ENCODE assay signal across 18 cellular contexts in the genomic region with DNA sequence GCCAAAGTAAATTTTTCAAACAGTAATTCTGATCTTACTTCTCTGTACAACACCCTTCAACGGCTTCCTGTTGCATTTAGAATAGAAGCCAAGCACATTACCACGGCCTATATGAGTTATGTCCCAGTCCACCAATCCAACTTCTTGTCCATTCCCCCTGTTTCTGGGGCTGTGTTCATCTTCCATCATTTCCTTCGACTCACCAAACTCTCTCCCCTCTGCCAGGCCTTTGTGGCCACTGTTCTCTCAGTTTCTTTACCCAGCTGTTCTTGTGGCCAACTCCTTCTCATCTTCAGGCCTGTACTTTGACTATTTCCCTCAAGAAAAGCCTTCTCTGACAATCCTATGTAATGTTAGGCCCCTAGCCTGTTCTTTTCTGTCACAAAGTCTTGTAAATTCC.
DNase-seq lines count a peak whose midpoint lies in the region; ATAC-seq, FAIRE-seq and TF ChIP-seq lines count a peak whose summit lies in the region.
"Had no signal": no experiment of that assay in that cellular context is flagged by ENCODE, and none has a peak within 500 bp of the region (broad histone marks: within the 10 kb centered on the region; RNA-seq: fewer than 3 reads in every experiment).

No MANE protein-coding gene starts in this region.

- no peak overlapping the region for H3K4me3 ChIP-seq in GM23338
- H3K4me3 ChIP-seq in SJCRH30: no peak overlapping the region
- no peak overlapping the region for H3K4me3 ChIP-seq in SK-N-SH (ENCODE audit: low read depth in 2 of 2, low read length in 1 of 2)
- no peak overlapping the region for H3K4me3 ChIP-seq in mucosa of descending colon
- H3K4me3 ChIP-seq in kidney (ENCODE audit: low read length in 2 of 2): no peak overlapping the region
- H3K4me3 ChIP-seq: HAP-1 had no signal

- no peaks in the 10 kb centered on the region for H3K36me3 Mint-ChIP-seq in activated CD4-positive, alpha-beta T cell treated with anti-CD3 and anti-CD28 coated beads for 36 hours (ENCODE audit: low read depth)
- H3K36me3 Mint-ChIP-seq in GM23338 (ENCODE audit: low read depth): no peaks in the 10 kb centered on the region

- H3K9ac ChIP-seq in SK-N-SH: no peak overlapping the region
- H3K9ac ChIP-seq in kidney (ENCODE audit: low read length in 2 of 2): no peak overlapping the region

- WGBS in SK-N-SH (ENCODE audit: low lambda C conversion rate): 89% methylated on average over 3 of the region's 3 CpGs

- H2AFZ ChIP-seq in GM23338 (no peak overlapping the region), SK-N-SH (ENCODE audit: low read depth) (no peak overlapping the region)

- no peaks in the 10 kb centered on the region for H3K79me2 ChIP-seq in GM23338 (replicated peaks; ENCODE audit: insufficient read depth)
- H3K79me2 ChIP-seq in SK-N-SH (ENCODE audit: insufficient read depth): no peaks in the 10 kb centered on the region

- H3K27me3 ChIP-seq in GM23338 (ENCODE audit: insufficient read depth) (no peaks in the 10 kb centered on the region), SJCRH30 (no peaks in the 10 kb centered on the region), SK-N-SH (ENCODE audit: insufficient read depth) (no peaks in the 10 kb centered on the region)

- H3K4me1 Mint-ChIP-seq in activated CD4-positive, alpha-beta T cell treated with anti-CD3 and anti-CD28 coated beads for 36 hours: peaks cover 20% of the 10 kb centered on the region
- H3K4me1 Mint-ChIP-seq in GM23338: peaks cover 25% of the 10 kb centered on the region
- H3K4me1 Mint-ChIP-seq: B cell had no signal

- H3K4me2 ChIP-seq in GM23338 (no peak overlapping the region), SK-N-SH (no peak overlapping the region)

- intact Hi-C loops in activated CD4-positive, alpha-beta T cell treated with anti-CD3 and anti-CD28 coated beads for 36 hours (cut with DNase I, micrococcal nuclease): no loop called here
- intact Hi-C loops in mucosa of descending colon (cut with DNase I, micrococcal nuclease) (no loop called here), kidney (cut with DNase I) (no loop called here)

- CTCF ChIA-PET in activated CD4-positive, alpha-beta T cell treated with anti-CD3 and anti-CD28 coated beads for 36 hours (lab: Charles Lee): no interaction called here
- CTCF ChIA-PET in SK-N-SH (lab: Yijun Ruan, JAX): no interaction called here

- POLR2A ChIA-PET in activated CD4-positive, alpha-beta T cell treated with anti-CD3 and anti-CD28 coated beads for 36 hours (lab: Charles Lee): no interaction called here
- POLR2A ChIA-PET in SK-N-SH (lab: Yijun Ruan, JAX): no interaction called here

- no peaks in the 10 kb centered on the region for H3K9me3 Mint-ChIP-seq in activated CD4-positive, alpha-beta T cell treated with anti-CD3 and anti-CD28 coated beads for 36 hours (ENCODE audit: low read depth)
- H3K9me3 Mint-ChIP-seq in GM23338: no peaks in the 10 kb centered on the region

- no peak for TF ChIP-seq RAD21 in SK-N-SH (IDR thresholded peaks at IDR 0.05; ENCODE audit: low read length)

- no peaks in the 10 kb centered on the region for H3K27me3 Mint-ChIP-seq in activated CD4-positive, alpha-beta T cell treated with anti-CD3 and anti-CD28 coated beads for 36 hours
- H3K27me3 Mint-ChIP-seq in GM23338 (ENCODE audit: insufficient read depth, low read depth, poor library complexity): no peaks in the 10 kb centered on the region
- H3K27me3 Mint-ChIP-seq: B cell had no signal

- H3K4me1 ChIP-seq in GM23338 (ENCODE audit: insufficient read depth) (peaks cover 30% of the 10 kb centered on the region), SJCRH30 (peaks cover 17% of the 10 kb centered on the region), SK-N-SH (ENCODE audit: control insufficient read depth in 1 of 2, insufficient read depth in 2 of 2, low read depth in 1 of 2, low read length in 1 of 2) (peaks cover 0 to 3% of the 10 kb centered on the region in 2 experiments; a peak in 2 of 4 replicates), mucosa of descending colon (ENCODE audit: low read depth) (no peaks in the 10 kb centered on the region), kidney (ENCODE audit: control insufficient read depth in 1 of 2, insufficient read depth in 1 of 2, low read depth in 1 of 2, low read length in 2 of 2) (no peaks in the 10 kb centered on the region)

- DNase-seq in activated CD4-positive, alpha-beta T cell treated with anti-CD3 and anti-CD28 coated beads for 36 hours: no peak
- no peak for DNase-seq in activated CD4-positive, alpha-beta T cell treated with anti-CD3 and anti-CD28 coated beads, Interleukin-2, amount 50 U/mL, for 1 hour
- DNase-seq in GM23338 (ENCODE audit: low spot score): no peak
- peak; percentile 53 to 79 for DNase-seq in SJCRH30
- peak; percentile 75 for DNase-seq in myocyte (ENCODE audit: low read depth)
- DNase-seq in SK-N-SH: no peak
- no peak for DNase-seq in mucosa of descending colon
- no peak for DNase-seq in kidney
- DNase-seq: DMS 273 treated with DMSO at 0.1 percent for 48 hours, NCI-H1105, NCI-H510A treated with DMSO at 0.1 percent for 48 hours, NCI-H774, RPMI8226, SIG-M5 had no signal

- no peaks in the 10 kb centered on the region for H3K9me3 ChIP-seq in SJCRH30 (replicated peaks)
- no peaks in the 10 kb centered on the region for H3K9me3 ChIP-seq in SK-N-SH
- H3K9me3 ChIP-seq in mucosa of descending colon: no peaks in the 10 kb centered on the region
- H3K9me3 ChIP-seq in kidney (ENCODE audit: control insufficient read depth in 1 of 2, low read length in 2 of 2): no peaks in the 10 kb centered on the region
- H3K9me3 ChIP-seq: HAP-1 had no signal

- H3F3A ChIP-seq in GM23338 (replicated peaks; ENCODE audit: low read depth) (no peaks in the 10 kb centered on the region), SK-N-SH (replicated peaks; ENCODE audit: insufficient read depth) (no peaks in the 10 kb centered on the region)

- H3K27ac Mint-ChIP-seq in activated CD4-positive, alpha-beta T cell treated with anti-CD3 and anti-CD28 coated beads for 36 hours: no peak overlapping the region
- peak overlapping the region; percentile 30; the same call in 1 of the 2 replicates for H3K27ac Mint-ChIP-seq in GM23338
- H3K27ac Mint-ChIP-seq: B cell had no signal

- no peak for FAIRE-seq in kidney (lab: Jason Lieb, UNC)
- FAIRE-seq: G401.6 had no signal

- H4K20me1 ChIP-seq in GM23338 (replicated peaks; ENCODE audit: insufficient read depth) (no peaks in the 10 kb centered on the region), SK-N-SH (ENCODE audit: insufficient read depth) (no peaks in the 10 kb centered on the region)

- TF ChIP-seq EP300 in SK-N-SH (IDR thresholded peaks at IDR 0.05; ENCODE audit: borderline replicate concordance in 1 of 2, low read depth in 1 of 2, low read length in 1 of 2): no peak

- H3K36me3 ChIP-seq in GM23338 (ENCODE audit: insufficient read depth) (no peaks in the 10 kb centered on the region), SJCRH30 (no peaks in the 10 kb centered on the region), SK-N-SH (replicated peaks in 1 of 2; ENCODE audit: control insufficient read depth in 1 of 2, insufficient read depth in 2 of 2, low read length in 1 of 2) (no peaks in the 10 kb centered on the region), mucosa of descending colon (ENCODE audit: low read depth) (no peaks in the 10 kb centered on the region), kidney (ENCODE audit: control insufficient read depth in 1 of 2, insufficient read depth in 2 of 2, low read length in 2 of 2) (no peaks in the 10 kb centered on the region)
- H3K36me3 ChIP-seq: HAP-1 had no signal

- no peaks in the 10 kb centered on the region for H3K9me2 ChIP-seq in GM23338 (ENCODE audit: insufficient read depth)
- no peaks in the 10 kb centered on the region for H3K9me2 ChIP-seq in SK-N-SH

- no peak overlapping the region for H3K27ac ChIP-seq in GM23338 (ENCODE audit: low read depth)
- no peak overlapping the region for H3K27ac ChIP-seq in SJCRH30
- H3K27ac ChIP-seq in SK-N-SH (ENCODE audit: low read depth in 2 of 2, low read length in 1 of 2): no peak overlapping the region
- H3K27ac ChIP-seq in kidney (ENCODE audit: low read depth in 2 of 2, low read length in 2 of 2): no peak overlapping the region
- H3K27ac ChIP-seq: 22Rv1 had no signal

- ATAC-seq in activated CD4-positive, alpha-beta T cell treated with anti-CD3 and anti-CD28 coated beads for 36 hours: peak; percentile 39
- ATAC-seq in GM23338: no peak
- ATAC-seq in mucosa of descending colon: no peak

- H3K4me3 Mint-ChIP-seq in activated CD4-positive, alpha-beta T cell treated with anti-CD3 and anti-CD28 coated beads for 36 hours: no peak overlapping the region
- no peak overlapping the region for H3K4me3 Mint-ChIP-seq in GM23338
- H3K4me3 Mint-ChIP-seq: B cell had no signal

- TF ChIP-seq CTCF in GM23338 (conservative IDR thresholded peaks at IDR 0.05; ENCODE audit: low read depth in 2 of 2) (no peak), SK-N-SH (IDR thresholded peaks at IDR 0.05) (no peak), mucosa of descending colon (IDR thresholded peaks at IDR 0.05) (no peak), kidney (IDR thresholded peaks at IDR 0.05; ENCODE audit: borderline replicate concordance, extremely low read depth, insufficient read depth) (no peak)

TF ChIP-seq in SK-N-SH, 30 proteins besides CTCF, POLR2A, EP300 and RAD21:
- TF ChIP-seq MEF2A (IDR thresholded peaks at IDR 0.05; ENCODE audit: borderline replicate concordance, low read depth): no peak
- no peak for TF ChIP-seq TEAD4 (IDR thresholded peaks at IDR 0.05; ENCODE audit: borderline replicate concordance, insufficient read depth)
- no peak for TF ChIP-seq NRF1 (IDR thresholded peaks at IDR 0.05; ENCODE audit: low read depth, low read length)

Comparison
In these comparisons a context has a peak if more than half of its experiments do, and no peak if none do; other contexts are left out.
1. DNase-seq: peak in SJCRH30 (2 of 2) and myocyte (single experiment); none in activated CD4-positive, alpha-beta T cell treated with anti-CD3 and anti-CD28 coated beads for 36 hours (single experiment), activated CD4-positive, alpha-beta T cell treated with anti-CD3 and anti-CD28 coated beads, Interleukin-2, amount 50 U/mL, for 1 hour (single experiment), GM23338 (single experiment), SK-N-SH (single experiment), mucosa of descending colon (0 of 3) and kidney (single experiment).